1 cellular context compared by ENCODE assay signal in the genomic region with DNA sequence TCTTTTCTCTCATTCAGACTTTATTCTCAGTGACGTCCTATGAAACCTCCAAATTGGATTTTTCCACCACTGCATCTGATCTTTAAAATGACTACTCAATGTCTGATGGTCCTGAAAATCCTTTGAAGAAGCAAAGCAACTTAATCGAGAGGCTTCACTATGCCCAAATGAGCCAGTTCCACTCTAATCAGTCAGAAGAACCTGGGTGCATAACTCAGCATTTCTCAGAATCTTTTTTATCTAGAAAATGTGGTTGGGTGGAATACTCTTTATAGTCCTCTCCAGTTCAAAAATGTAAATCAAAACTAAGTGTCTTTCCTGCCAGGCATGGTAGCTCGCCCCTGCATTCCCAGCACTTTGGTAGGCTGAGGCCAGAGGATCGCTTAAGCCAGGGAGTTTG.
TF ChIP-seq lines count a peak whose summit lies in the region.

No MANE protein-coding gene starts in this region.

TF ChIP-seq in K562, 482 proteins besides CTCF, POLR2A, EP300 and RAD21 (continued from another document and continues in another):
- TF ChIP-seq, protein P1, sequence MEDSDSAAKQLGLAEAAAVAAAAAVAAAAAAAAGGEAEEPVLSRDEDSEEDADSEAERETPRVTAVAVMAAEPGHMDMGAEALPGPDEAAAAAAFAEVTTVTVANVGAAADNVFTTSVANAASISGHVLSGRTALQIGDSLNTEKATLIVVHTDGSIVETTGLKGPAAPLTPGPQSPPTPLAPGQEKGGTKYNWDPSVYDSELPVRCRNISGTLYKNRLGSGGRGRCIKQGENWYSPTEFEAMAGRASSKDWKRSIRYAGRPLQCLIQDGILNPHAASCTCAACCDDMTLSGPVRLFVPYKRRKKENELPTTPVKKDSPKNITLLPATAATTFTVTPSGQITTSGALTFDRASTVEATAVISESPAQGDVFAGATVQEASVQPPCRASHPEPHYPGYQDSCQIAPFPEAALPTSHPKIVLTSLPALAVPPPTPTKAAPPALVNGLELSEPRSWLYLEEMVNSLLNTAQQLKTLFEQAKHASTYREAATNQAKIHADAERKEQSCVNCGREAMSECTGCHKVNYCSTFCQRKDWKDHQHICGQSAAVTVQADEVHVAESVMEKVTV (CRISPR knock-in tag; IDR thresholded peaks at IDR 0.05) = no peak
- TF ChIP-seq POLR2H (tag; IDR thresholded peaks at IDR 0.05; ENCODE audit: low read depth) (no peak), ARHGAP35 (IDR thresholded peaks at IDR 0.05; ENCODE audit: partially characterized antibody) (no peak), MYC (IDR thresholded peaks at IDR 0.05; ENCODE audit: low read depth, low read length) (no peak), MYC (CRISPR knock-in tag; IDR thresholded peaks at IDR 0.05; ENCODE audit: borderline replicate concordance, low read depth) (no peak), ZNF445 (CRISPR knock-in tag; IDR thresholded peaks at IDR 0.05; ENCODE audit: low read depth) (no peak), ATF7 (IDR thresholded peaks at IDR 0.05) (no peak), HMG20A (CRISPR knock-in tag; conservative IDR thresholded peaks at IDR 0.05) (no peak), PYGO2 (tag; IDR thresholded peaks at IDR 0.05) (no peak), MAFK (IDR thresholded peaks at IDR 0.05; ENCODE audit: low read length) (peak; percentile 33; the same call in 1 of the 2 replicates), ZNF3 (CRISPR knock-in tag; IDR thresholded peaks at IDR 0.05) (no peak), ZNF57 (CRISPR knock-in tag; IDR thresholded peaks at IDR 0.05) (no peak), BRF1 (IDR thresholded peaks at IDR 0.05; ENCODE audit: borderline replicate concordance, extremely low read depth, insufficient read length) (no peak), ZSCAN29 (IDR thresholded peaks at IDR 0.05) (no peak), FOXK1 (CRISPR knock-in tag; IDR thresholded peaks at IDR 0.05; ENCODE audit: borderline replicate concordance) (no peak), ZNF780A (CRISPR knock-in tag; IDR thresholded peaks at IDR 0.05) (no peak), PHB (CRISPR knock-in tag; IDR thresholded peaks at IDR 0.05) (no peak), RAD51 (IDR thresholded peaks at IDR 0.05; ENCODE audit: borderline replicate concordance, low read depth) (no peak), DPF2 (IDR thresholded peaks at IDR 0.05) (peak; percentile 65), CREB1 (IDR thresholded peaks at IDR 0.05) (no peak), CREB1 (CRISPR knock-in tag; IDR thresholded peaks at IDR 0.05) (no peak), ZNF263 (CRISPR knock-in tag; IDR thresholded peaks at IDR 0.05; ENCODE audit: borderline replicate concordance) (no peak), MCM3 (IDR thresholded peaks at IDR 0.05) (no peak), SOX6 (IDR thresholded peaks at IDR 0.05) (peak; percentile 37; the same call in 1 of the 2 replicates), ZNF165 (CRISPR knock-in tag; IDR thresholded peaks at IDR 0.05; ENCODE audit: borderline replicate concordance) (no peak), NCOR1 (IDR thresholded peaks at IDR 0.05) (peak; percentile 50; the same call in 1 of the 2 replicates), HDAC2 (IDR thresholded peaks at IDR 0.05) (peak; percentile 79), TCF3 (CRISPR knock-in tag; IDR thresholded peaks at IDR 0.05) (peak; percentile 81), RFX5 (IDR thresholded peaks at IDR 0.05; ENCODE audit: low read depth, low read length) (no peak), ZNF77 (CRISPR knock-in tag; IDR thresholded peaks at IDR 0.05) (no peak)
- TF ChIP-seq, protein P2, sequence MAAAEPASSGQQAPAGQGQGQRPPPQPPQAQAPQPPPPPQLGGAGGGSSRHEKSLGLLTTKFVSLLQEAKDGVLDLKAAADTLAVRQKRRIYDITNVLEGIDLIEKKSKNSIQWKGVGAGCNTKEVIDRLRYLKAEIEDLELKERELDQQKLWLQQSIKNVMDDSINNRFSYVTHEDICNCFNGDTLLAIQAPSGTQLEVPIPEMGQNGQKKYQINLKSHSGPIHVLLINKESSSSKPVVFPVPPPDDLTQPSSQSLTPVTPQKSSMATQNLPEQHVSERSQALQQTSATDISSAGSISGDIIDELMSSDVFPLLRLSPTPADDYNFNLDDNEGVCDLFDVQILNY (CRISPR knock-in tag; IDR thresholded peaks at IDR 0.05) = no peak
- TF ChIP-seq, protein P3, sequence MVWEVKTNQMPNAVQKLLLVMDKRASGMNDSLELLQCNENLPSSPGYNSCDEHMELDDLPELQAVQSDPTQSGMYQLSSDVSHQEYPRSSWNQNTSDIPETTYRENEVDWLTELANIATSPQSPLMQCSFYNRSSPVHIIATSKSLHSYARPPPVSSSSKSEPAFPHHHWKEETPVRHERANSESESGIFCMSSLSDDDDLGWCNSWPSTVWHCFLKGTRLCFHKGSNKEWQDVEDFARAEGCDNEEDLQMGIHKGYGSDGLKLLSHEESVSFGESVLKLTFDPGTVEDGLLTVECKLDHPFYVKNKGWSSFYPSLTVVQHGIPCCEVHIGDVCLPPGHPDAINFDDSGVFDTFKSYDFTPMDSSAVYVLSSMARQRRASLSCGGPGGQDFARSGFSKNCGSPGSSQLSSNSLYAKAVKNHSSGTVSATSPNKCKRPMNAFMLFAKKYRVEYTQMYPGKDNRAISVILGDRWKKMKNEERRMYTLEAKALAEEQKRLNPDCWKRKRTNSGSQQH (CRISPR knock-in tag; IDR thresholded peaks at IDR 0.05) = no peak
- TF ChIP-seq, protein P4, sequence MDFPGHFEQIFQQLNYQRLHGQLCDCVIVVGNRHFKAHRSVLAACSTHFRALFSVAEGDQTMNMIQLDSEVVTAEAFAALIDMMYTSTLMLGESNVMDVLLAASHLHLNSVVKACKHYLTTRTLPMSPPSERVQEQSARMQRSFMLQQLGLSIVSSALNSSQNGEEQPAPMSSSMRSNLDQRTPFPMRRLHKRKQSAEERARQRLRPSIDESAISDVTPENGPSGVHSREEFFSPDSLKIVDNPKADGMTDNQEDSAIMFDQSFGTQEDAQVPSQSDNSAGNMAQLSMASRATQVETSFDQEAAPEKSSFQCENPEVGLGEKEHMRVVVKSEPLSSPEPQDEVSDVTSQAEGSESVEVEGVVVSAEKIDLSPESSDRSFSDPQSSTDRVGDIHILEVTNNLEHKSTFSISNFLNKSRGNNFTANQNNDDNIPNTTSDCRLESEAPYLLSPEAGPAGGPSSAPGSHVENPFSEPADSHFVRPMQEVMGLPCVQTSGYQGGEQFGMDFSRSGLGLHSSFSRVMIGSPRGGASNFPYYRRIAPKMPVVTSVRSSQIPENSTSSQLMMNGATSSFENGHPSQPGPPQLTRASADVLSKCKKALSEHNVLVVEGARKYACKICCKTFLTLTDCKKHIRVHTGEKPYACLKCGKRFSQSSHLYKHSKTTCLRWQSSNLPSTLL (IDR thresholded peaks at IDR 0.05) = no peak
- TF ChIP-seq, protein P5, sequence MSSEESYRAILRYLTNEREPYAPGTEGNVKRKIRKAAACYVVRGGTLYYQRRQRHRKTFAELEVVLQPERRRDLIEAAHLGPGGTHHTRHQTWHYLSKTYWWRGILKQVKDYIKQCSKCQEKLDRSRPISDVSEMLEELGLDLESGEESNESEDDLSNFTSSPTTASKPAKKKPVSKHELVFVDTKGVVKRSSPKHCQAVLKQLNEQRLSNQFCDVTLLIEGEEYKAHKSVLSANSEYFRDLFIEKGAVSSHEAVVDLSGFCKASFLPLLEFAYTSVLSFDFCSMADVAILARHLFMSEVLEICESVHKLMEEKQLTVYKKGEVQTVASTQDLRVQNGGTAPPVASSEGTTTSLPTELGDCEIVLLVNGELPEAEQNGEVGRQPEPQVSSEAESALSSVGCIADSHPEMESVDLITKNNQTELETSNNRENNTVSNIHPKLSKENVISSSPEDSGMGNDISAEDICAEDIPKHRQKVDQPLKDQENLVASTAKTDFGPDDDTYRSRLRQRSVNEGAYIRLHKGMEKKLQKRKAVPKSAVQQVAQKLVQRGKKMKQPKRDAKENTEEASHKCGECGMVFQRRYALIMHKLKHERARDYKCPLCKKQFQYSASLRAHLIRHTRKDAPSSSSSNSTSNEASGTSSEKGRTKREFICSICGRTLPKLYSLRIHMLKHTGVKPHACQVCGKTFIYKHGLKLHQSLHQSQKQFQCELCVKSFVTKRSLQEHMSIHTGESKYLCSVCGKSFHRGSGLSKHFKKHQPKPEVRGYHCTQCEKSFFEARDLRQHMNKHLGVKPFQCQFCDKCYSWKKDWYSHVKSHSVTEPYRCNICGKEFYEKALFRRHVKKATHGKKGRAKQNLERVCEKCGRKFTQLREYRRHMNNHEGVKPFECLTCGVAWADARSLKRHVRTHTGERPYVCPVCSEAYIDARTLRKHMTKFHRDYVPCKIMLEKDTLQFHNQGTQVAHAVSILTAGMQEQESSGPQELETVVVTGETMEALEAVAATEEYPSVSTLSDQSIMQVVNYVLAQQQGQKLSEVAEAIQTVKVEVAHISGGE (CRISPR knock-in tag; IDR thresholded peaks at IDR 0.05) = no peak
- TF ChIP-seq, protein P6, sequence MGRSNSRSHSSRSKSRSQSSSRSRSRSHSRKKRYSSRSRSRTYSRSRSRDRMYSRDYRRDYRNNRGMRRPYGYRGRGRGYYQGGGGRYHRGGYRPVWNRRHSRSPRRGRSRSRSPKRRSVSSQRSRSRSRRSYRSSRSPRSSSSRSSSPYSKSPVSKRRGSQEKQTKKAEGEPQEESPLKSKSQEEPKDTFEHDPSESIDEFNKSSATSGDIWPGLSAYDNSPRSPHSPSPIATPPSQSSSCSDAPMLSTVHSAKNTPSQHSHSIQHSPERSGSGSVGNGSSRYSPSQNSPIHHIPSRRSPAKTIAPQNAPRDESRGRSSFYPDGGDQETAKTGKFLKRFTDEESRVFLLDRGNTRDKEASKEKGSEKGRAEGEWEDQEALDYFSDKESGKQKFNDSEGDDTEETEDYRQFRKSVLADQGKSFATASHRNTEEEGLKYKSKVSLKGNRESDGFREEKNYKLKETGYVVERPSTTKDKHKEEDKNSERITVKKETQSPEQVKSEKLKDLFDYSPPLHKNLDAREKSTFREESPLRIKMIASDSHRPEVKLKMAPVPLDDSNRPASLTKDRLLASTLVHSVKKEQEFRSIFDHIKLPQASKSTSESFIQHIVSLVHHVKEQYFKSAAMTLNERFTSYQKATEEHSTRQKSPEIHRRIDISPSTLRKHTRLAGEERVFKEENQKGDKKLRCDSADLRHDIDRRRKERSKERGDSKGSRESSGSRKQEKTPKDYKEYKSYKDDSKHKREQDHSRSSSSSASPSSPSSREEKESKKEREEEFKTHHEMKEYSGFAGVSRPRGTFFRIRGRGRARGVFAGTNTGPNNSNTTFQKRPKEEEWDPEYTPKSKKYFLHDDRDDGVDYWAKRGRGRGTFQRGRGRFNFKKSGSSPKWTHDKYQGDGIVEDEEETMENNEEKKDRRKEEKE (IDR thresholded peaks at IDR 0.05; ENCODE audit: borderline replicate concordance in 1 of 2, control insufficient read depth in 1 of 2, low read depth in 2 of 2, low read length in 1 of 2) = no peak
- TF ChIP-seq, protein P7, sequence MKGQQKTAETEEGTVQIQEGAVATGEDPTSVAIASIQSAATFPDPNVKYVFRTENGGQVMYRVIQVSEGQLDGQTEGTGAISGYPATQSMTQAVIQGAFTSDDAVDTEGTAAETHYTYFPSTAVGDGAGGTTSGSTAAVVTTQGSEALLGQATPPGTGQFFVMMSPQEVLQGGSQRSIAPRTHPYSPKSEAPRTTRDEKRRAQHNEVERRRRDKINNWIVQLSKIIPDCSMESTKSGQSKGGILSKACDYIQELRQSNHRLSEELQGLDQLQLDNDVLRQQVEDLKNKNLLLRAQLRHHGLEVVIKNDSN (CRISPR knock-in tag; IDR thresholded peaks at IDR 0.05) = no peak
- TF ChIP-seq, protein P8, sequence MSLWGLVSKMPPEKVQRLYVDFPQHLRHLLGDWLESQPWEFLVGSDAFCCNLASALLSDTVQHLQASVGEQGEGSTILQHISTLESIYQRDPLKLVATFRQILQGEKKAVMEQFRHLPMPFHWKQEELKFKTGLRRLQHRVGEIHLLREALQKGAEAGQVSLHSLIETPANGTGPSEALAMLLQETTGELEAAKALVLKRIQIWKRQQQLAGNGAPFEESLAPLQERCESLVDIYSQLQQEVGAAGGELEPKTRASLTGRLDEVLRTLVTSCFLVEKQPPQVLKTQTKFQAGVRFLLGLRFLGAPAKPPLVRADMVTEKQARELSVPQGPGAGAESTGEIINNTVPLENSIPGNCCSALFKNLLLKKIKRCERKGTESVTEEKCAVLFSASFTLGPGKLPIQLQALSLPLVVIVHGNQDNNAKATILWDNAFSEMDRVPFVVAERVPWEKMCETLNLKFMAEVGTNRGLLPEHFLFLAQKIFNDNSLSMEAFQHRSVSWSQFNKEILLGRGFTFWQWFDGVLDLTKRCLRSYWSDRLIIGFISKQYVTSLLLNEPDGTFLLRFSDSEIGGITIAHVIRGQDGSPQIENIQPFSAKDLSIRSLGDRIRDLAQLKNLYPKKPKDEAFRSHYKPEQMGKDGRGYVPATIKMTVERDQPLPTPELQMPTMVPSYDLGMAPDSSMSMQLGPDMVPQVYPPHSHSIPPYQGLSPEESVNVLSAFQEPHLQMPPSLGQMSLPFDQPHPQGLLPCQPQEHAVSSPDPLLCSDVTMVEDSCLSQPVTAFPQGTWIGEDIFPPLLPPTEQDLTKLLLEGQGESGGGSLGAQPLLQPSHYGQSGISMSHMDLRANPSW (CRISPR knock-in tag; IDR thresholded peaks at IDR 0.05) = no peak
- TF ChIP-seq, protein P9, sequence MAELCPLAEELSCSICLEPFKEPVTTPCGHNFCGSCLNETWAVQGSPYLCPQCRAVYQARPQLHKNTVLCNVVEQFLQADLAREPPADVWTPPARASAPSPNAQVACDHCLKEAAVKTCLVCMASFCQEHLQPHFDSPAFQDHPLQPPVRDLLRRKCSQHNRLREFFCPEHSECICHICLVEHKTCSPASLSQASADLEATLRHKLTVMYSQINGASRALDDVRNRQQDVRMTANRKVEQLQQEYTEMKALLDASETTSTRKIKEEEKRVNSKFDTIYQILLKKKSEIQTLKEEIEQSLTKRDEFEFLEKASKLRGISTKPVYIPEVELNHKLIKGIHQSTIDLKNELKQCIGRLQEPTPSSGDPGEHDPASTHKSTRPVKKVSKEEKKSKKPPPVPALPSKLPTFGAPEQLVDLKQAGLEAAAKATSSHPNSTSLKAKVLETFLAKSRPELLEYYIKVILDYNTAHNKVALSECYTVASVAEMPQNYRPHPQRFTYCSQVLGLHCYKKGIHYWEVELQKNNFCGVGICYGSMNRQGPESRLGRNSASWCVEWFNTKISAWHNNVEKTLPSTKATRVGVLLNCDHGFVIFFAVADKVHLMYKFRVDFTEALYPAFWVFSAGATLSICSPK (IDR thresholded peaks at IDR 0.05; ENCODE audit: borderline replicate concordance) = no peak
- TF ChIP-seq, protein P10, sequence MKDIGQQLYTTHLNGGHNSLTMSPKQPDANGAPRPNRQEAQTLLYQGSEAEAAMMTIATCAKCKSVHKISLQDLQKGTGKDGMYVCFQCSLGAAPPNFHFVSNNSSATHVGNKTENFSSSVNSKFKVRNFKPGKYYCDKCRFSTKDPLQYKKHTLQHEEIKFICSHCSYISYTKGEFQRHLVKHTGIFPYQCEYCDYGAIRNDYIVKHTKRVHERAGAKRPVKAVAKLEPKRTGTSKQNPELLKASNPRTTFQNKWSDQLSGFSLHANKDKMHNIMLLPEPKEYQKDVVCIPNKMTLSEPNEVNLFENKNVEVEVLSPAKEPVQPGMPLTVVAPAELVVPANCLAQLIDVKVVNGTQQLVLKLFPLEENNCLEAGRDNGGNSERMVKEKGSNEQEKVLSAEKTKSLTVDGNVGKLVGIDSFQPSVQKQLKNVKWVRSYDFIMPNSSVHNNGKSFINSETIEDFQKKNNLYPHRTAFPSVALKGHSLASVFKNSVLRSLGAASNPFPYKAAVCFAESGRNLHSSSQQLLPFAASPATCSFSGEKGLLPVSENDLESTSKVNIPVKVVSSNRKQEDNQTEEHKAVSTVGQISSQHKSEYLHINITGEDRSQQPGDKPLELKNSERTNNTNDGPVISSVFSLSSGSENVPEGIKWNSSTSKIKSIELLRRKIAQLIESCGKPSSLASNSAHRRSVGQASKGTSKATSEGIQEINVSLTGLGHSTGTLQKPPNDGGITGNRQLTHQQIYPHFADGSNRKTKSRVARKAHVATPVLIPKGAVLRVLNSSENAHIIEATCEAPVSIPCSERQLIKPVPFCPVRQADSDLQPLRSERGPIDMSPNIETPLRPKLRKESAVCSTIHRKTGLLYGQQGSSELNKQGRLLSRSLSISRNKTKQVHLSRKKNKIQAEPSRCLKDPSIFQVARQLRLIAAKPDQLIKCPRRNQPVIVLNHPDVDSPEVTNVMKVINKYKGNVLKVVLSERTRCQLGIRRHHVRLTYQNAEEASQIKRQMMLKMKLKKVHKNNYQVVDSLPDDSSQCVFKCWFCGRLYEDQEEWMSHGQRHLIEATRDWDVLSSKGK (CRISPR knock-in tag; IDR thresholded peaks at IDR 0.05) = no peak
